Comparison of ENCODE assay signal across 23 cellular contexts in genomic region chr12:1094714-1095113, GRCh38.
"Had no signal": no experiment of that assay in that cellular context is flagged by ENCODE, and none has a peak within 500 bp of the region (broad histone marks: within the 10 kb centered on the region; RNA-seq: fewer than 3 reads in every experiment).

No MANE protein-coding gene starts in this region.

- H3K9me3 Mint-ChIP-seq: activated naive CD8-positive, alpha-beta T cell treated with anti-CD3 and anti-CD28 coated beads, Interleukin-2, amount 50 U/mL, for 24 hours; effector memory CD8-positive, alpha-beta T cell; natural killer cell treated with Interleukin-12 subunit alpha and Interleukin-12 subunit beta and Interleukin-15 and Interleukin-18, amount 100 ng/mL, for 72 hours; stimulated activated naive B cell treated with anti-CD40 and anti-IgM and Interleukin-4, amounts not matched to agents 10 μg/mL and 1 μg/mL and 100 μg/mL, for 72 hours had no signal

- H3K27me3 Mint-ChIP-seq: activated naive CD8-positive, alpha-beta T cell treated with anti-CD3 and anti-CD28 coated beads, Interleukin-2, amount 50 U/mL, for 24 hours; effector memory CD8-positive, alpha-beta T cell; natural killer cell treated with Interleukin-12 subunit alpha and Interleukin-12 subunit beta and Interleukin-15 and Interleukin-18, amount 100 ng/mL, for 72 hours; stimulated activated naive B cell treated with anti-CD40 and anti-IgM and Interleukin-4, amounts not matched to agents 10 μg/mL and 1 μg/mL and 100 μg/mL, for 72 hours had no signal

- H3K4me3 Mint-ChIP-seq: activated naive CD8-positive, alpha-beta T cell treated with anti-CD3 and anti-CD28 coated beads, Interleukin-2, amount 50 U/mL, for 24 hours; effector memory CD8-positive, alpha-beta T cell; natural killer cell treated with Interleukin-12 subunit alpha and Interleukin-12 subunit beta and Interleukin-15 and Interleukin-18, amount 100 ng/mL, for 72 hours; stimulated activated naive B cell treated with anti-CD40 and anti-IgM and Interleukin-4, amounts not matched to agents 10 μg/mL and 1 μg/mL and 100 μg/mL, for 72 hours had no signal

- H3K36me3 ChIP-seq: gastrocnemius medialis, transverse colon had no signal

- H3K36me3 Mint-ChIP-seq: natural killer cell treated with Interleukin-12 subunit alpha and Interleukin-12 subunit beta and Interleukin-15 and Interleukin-18, amount 100 ng/mL, for 72 hours had no signal

- H3K27ac Mint-ChIP-seq: activated naive CD8-positive, alpha-beta T cell treated with anti-CD3 and anti-CD28 coated beads, Interleukin-2, amount 50 U/mL, for 24 hours; effector memory CD8-positive, alpha-beta T cell; natural killer cell treated with Interleukin-12 subunit alpha and Interleukin-12 subunit beta and Interleukin-15 and Interleukin-18, amount 100 ng/mL, for 72 hours; stimulated activated naive B cell treated with anti-CD40 and anti-IgM and Interleukin-4, amounts not matched to agents 10 μg/mL and 1 μg/mL and 100 μg/mL, for 72 hours had no signal

- DNase-seq: activated CD4-positive, alpha-beta T cell treated with anti-CD3 and anti-CD28 coated beads for 4 hours; activated CD4-positive, CD25-positive, alpha-beta regulatory T cell; activated CD8-positive, alpha-beta memory T cell treated with anti-CD3 and anti-CD28 coated beads for 24 hours; activated effector memory CD4-positive, alpha-beta T cell treated with Interleukin-2 at 50 U/mL for 16 hours; activated naive CD4-positive, alpha-beta T cell treated with anti-CD3 and anti-CD28 coated beads, Interleukin-2, amount 50 U/mL, for 16 hours; activated naive CD8-positive, alpha-beta T cell treated with anti-CD3 and anti-CD28 coated beads, Interleukin-2, amount 50 U/mL, for 24 hours; activated T-cell treated with anti-CD3 and anti-CD28 coated beads, Interleukin-2, amount 50 U/mL, for 48 hours; amygdala; caudate nucleus; cortex of kidney; effector memory CD8-positive, alpha-beta T cell; erythroblast; gastrocnemius medialis; glutamatergic neuron; islet precursor cell; left ventricle myocardium superior; mucosa of descending colon; stimulated activated CD4-positive, alpha-beta T cell treated with anti-CD3 and anti-CD28 coated beads, Interleukin-15, amount 100 ng/mL, for 24 hours; stimulated activated CD4-positive, alpha-beta T cell treated with anti-CD3 and anti-CD28 coated beads, Interleukin-2, amount 100 ng/mL, for 24 hours; stimulated activated naive B cell treated with anti-CD40 and anti-IgM and Interleukin-4, amounts not matched to agents 10 μg/mL and 1 μg/mL and 100 μg/mL, for 72 hours; transverse colon had no signal

- H3K27ac ChIP-seq: gastrocnemius medialis, transverse colon had no signal

- ATAC-seq: activated naive CD8-positive, alpha-beta T cell treated with anti-CD3 and anti-CD28 coated beads, Interleukin-2, amount 50 U/mL, for 24 hours; effector memory CD8-positive, alpha-beta T cell; gastrocnemius medialis; left ventricle myocardium superior; mucosa of descending colon; natural killer cell treated with Interleukin-12 subunit alpha and Interleukin-12 subunit beta and Interleukin-15 and Interleukin-18, amount 100 ng/mL, for 72 hours; right cardiac atrium; stimulated activated naive B cell treated with anti-CD40 and anti-IgM and Interleukin-4, amounts not matched to agents 10 μg/mL and 1 μg/mL and 100 μg/mL, for 72 hours had no signal

- H3K4me3 ChIP-seq: gastrocnemius medialis, mucosa of descending colon, transverse colon had no signal

- H3K27me3 ChIP-seq: gastrocnemius medialis, transverse colon had no signal

- H3K9me3 ChIP-seq: gastrocnemius medialis, mucosa of descending colon, transverse colon had no signal
